1 cellular context compared by ENCODE assay signal in the genomic region with DNA sequence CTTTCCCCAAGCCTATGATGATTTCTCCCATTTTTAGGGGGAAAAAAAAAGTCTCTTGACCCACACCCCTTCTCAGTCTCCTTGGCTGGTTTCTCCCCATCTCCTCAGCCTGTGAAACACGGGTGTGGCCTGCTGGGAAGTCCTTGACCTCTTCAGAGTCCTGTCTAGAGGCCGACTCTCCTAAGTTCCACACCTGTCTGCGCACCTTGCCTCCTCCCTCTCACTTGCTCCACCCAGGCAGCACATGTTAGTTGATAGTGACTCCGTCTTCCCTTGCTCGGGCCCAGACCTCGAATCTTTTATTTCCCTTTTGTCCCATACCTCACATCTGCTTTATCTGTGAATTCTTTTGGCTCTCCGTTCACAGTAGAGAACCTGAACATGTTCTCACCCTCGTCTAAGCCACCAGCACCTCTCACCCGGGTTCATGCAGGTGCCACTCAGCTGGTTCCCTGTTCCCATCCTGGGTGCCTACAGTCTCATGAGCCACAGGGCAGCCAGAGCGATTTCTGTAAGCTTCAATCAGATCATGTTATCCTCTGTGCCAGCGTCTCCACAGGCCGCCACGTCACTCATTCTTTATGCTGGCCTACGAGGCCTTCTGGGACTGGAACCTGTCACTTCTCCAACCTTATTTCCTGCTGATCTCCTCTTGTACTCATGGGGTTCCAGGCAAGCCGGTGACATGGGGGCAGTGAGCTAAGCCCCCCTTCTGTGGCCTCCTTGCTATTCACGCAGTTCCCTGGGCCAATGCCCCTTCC.
TF ChIP-seq lines count a peak whose summit lies in the region.

No MANE protein-coding gene starts in this region.

TF ChIP-seq in WTC11, 78 proteins besides CTCF, POLR2A, EP300 and RAD21 (continued from another document):
- TF ChIP-seq, protein P1, sequence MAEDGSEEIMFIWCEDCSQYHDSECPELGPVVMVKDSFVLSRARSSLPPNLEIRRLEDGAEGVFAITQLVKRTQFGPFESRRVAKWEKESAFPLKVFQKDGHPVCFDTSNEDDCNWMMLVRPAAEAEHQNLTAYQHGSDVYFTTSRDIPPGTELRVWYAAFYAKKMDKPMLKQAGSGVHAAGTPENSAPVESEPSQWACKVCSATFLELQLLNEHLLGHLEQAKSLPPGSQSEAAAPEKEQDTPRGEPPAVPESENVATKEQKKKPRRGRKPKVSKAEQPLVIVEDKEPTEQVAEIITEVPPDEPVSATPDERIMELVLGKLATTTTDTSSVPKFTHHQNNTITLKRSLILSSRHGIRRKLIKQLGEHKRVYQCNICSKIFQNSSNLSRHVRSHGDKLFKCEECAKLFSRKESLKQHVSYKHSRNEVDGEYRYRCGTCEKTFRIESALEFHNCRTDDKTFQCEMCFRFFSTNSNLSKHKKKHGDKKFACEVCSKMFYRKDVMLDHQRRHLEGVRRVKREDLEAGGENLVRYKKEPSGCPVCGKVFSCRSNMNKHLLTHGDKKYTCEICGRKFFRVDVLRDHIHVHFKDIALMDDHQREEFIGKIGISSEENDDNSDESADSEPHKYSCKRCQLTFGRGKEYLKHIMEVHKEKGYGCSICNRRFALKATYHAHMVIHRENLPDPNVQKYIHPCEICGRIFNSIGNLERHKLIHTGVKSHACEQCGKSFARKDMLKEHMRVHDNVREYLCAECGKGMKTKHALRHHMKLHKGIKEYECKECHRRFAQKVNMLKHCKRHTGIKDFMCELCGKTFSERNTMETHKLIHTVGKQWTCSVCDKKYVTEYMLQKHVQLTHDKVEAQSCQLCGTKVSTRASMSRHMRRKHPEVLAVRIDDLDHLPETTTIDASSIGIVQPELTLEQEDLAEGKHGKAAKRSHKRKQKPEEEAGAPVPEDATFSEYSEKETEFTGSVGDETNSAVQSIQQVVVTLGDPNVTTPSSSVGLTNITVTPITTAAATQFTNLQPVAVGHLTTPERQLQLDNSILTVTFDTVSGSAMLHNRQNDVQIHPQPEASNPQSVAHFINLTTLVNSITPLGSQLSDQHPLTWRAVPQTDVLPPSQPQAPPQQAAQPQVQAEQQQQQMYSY (CRISPR knock-in tag; IDR thresholded peaks at IDR 0.05): no peak
- TF ChIP-seq ZNF396 (CRISPR knock-in tag; IDR thresholded peaks at IDR 0.05; ENCODE audit: borderline replicate concordance) (no peak), ZNF138 (CRISPR knock-in tag; conservative IDR thresholded peaks at IDR 0.05) (no peak), MYBL2 (CRISPR knock-in tag; IDR thresholded peaks at IDR 0.05) (no peak), NFE2L1 (CRISPR knock-in tag; IDR thresholded peaks at IDR 0.05) (no peak), NR1H2 (CRISPR knock-in tag; IDR thresholded peaks at IDR 0.05) (no peak)
- TF ChIP-seq, protein P2, sequence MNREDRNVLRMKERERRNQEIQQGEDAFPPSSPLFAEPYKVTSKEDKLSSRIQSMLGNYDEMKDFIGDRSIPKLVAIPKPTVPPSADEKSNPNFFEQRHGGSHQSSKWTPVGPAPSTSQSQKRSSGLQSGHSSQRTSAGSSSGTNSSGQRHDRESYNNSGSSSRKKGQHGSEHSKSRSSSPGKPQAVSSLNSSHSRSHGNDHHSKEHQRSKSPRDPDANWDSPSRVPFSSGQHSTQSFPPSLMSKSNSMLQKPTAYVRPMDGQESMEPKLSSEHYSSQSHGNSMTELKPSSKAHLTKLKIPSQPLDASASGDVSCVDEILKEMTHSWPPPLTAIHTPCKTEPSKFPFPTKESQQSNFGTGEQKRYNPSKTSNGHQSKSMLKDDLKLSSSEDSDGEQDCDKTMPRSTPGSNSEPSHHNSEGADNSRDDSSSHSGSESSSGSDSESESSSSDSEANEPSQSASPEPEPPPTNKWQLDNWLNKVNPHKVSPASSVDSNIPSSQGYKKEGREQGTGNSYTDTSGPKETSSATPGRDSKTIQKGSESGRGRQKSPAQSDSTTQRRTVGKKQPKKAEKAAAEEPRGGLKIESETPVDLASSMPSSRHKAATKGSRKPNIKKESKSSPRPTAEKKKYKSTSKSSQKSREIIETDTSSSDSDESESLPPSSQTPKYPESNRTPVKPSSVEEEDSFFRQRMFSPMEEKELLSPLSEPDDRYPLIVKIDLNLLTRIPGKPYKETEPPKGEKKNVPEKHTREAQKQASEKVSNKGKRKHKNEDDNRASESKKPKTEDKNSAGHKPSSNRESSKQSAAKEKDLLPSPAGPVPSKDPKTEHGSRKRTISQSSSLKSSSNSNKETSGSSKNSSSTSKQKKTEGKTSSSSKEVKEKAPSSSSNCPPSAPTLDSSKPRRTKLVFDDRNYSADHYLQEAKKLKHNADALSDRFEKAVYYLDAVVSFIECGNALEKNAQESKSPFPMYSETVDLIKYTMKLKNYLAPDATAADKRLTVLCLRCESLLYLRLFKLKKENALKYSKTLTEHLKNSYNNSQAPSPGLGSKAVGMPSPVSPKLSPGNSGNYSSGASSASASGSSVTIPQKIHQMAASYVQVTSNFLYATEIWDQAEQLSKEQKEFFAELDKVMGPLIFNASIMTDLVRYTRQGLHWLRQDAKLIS (CRISPR knock-in tag; IDR thresholded peaks at IDR 0.05; ENCODE audit: borderline replicate concordance): no peak
- TF ChIP-seq, protein P3, sequence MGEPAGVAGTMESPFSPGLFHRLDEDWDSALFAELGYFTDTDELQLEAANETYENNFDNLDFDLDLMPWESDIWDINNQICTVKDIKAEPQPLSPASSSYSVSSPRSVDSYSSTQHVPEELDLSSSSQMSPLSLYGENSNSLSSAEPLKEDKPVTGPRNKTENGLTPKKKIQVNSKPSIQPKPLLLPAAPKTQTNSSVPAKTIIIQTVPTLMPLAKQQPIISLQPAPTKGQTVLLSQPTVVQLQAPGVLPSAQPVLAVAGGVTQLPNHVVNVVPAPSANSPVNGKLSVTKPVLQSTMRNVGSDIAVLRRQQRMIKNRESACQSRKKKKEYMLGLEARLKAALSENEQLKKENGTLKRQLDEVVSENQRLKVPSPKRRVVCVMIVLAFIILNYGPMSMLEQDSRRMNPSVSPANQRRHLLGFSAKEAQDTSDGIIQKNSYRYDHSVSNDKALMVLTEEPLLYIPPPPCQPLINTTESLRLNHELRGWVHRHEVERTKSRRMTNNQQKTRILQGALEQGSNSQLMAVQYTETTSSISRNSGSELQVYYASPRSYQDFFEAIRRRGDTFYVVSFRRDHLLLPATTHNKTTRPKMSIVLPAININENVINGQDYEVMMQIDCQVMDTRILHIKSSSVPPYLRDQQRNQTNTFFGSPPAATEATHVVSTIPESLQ (CRISPR knock-in tag; IDR thresholded peaks at IDR 0.05): no peak
